ENCODE assay signal across 10 cellular contexts in the genomic region with DNA sequence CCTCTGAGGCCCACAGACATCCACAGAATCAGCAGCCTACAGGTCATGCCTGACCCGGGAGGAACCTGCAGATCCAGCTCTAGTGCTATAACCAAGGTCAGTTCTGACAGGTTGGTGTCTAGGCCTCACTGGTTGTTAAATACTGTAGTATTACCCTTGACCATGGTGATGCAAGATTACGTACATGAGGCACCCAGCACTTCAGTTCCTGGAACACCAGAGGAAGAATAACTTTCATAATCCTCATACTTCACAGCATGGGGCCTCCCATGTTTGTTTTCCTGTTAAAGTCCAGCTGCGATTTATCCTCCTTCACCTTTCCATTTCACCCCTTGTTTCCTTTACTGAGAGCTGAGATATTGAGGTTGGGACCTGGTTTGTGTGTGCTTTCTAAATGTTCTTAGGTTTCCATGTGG.
DNase-seq lines count a peak whose midpoint lies in the region; TF ChIP-seq lines count a peak whose summit lies in the region.
"Had no signal": no experiment of that assay in that cellular context is flagged by ENCODE, and none has a peak within 500 bp of the region (broad histone marks: within the 10 kb centered on the region; RNA-seq: fewer than 3 reads in every experiment).

No MANE protein-coding gene starts in this region.

- peaks cover 57% of the 10 kb centered on the region for H3K4me1 Mint-ChIP-seq in dendritic cell treated with granulocyte-macrophage colony-stimulating factor and Interleukin-4, amounts not matched to agents 40 ng/mL and 50 ng/mL, for 4 days (ENCODE audit: low read depth)

- DNase-seq in NCI-H146 (lab: John Stamatoyannopoulos, UW) = peak; percentile 8
- no peak for DNase-seq in NCI-H146 treated with DMSO at 0.1 percent for 48 hours (lab: John Stamatoyannopoulos, UW; ENCODE audit: unreplicated experiment)
- peak; percentile 53 for DNase-seq in NB4 (ENCODE audit: low read depth)
- peak; percentile 73 for DNase-seq in non-pigmented ciliary epithelial cell (ENCODE audit: low read depth)
- no peak for DNase-seq in NCI-H2171 (lab: John Stamatoyannopoulos, UW)
- no peak for DNase-seq in activated CD4-positive, alpha-beta T cell treated with anti-CD3 and anti-CD28 coated beads for 1 hour
- no peak for DNase-seq in NCI-H2227 (lab: John Stamatoyannopoulos, UW; ENCODE audit: unreplicated experiment)
- DNase-seq: NCI-H774, stomach had no signal

- TF ChIP-seq CTCF in NB4 (IDR thresholded peaks at IDR 0.05; ENCODE audit: low read depth, low read length) = no peak

- H3K4me3 ChIP-seq in NB4 (ENCODE audit: low read depth, low read length) = no peak overlapping the region
- H3K4me3 ChIP-seq: stomach had no signal

- TF ChIP-seq POLR2A in NB4 (IDR thresholded peaks at IDR 0.05; ENCODE audit: extremely low read depth, insufficient read length) = no peak

- intact Hi-C loops in dendritic cell treated with granulocyte-macrophage colony-stimulating factor and Interleukin-4, amounts not matched to agents 40 ng/mL and 50 ng/mL, for 4 days (cut with micrococcal nuclease) = no loop called here

- no peaks in the 10 kb centered on the region for H3K9me3 Mint-ChIP-seq in dendritic cell treated with granulocyte-macrophage colony-stimulating factor and Interleukin-4, amounts not matched to agents 40 ng/mL and 50 ng/mL, for 4 days

- no peak overlapping the region for H3K4me3 Mint-ChIP-seq in dendritic cell treated with granulocyte-macrophage colony-stimulating factor and Interleukin-4, amounts not matched to agents 40 ng/mL and 50 ng/mL, for 4 days

- peak overlapping the region; percentile 74 for H3K27ac Mint-ChIP-seq in dendritic cell treated with granulocyte-macrophage colony-stimulating factor and Interleukin-4, amounts not matched to agents 40 ng/mL and 50 ng/mL, for 4 days

- H3K36me3 Mint-ChIP-seq in dendritic cell treated with granulocyte-macrophage colony-stimulating factor and Interleukin-4, amounts not matched to agents 40 ng/mL and 50 ng/mL, for 4 days (ENCODE audit: low read depth) = no peaks in the 10 kb centered on the region

- H3K27me3 Mint-ChIP-seq in dendritic cell treated with granulocyte-macrophage colony-stimulating factor and Interleukin-4, amounts not matched to agents 40 ng/mL and 50 ng/mL, for 4 days = no peaks in the 10 kb centered on the region

Comparison
In these comparisons a context has a peak if more than half of its experiments do, and no peak if none do; other contexts are left out.
1. DNase-seq: peak in NCI-H146 (single experiment), NB4 (single experiment) and non-pigmented ciliary epithelial cell (single experiment); none in NCI-H146 treated with DMSO at 0.1 percent for 48 hours (single experiment), NCI-H2171 (single experiment), activated CD4-positive, alpha-beta T cell treated with anti-CD3 and anti-CD28 coated beads for 1 hour (single experiment) and NCI-H2227 (single experiment).